Comparison of ENCODE assay signal across 8 cellular contexts in the genomic region with DNA sequence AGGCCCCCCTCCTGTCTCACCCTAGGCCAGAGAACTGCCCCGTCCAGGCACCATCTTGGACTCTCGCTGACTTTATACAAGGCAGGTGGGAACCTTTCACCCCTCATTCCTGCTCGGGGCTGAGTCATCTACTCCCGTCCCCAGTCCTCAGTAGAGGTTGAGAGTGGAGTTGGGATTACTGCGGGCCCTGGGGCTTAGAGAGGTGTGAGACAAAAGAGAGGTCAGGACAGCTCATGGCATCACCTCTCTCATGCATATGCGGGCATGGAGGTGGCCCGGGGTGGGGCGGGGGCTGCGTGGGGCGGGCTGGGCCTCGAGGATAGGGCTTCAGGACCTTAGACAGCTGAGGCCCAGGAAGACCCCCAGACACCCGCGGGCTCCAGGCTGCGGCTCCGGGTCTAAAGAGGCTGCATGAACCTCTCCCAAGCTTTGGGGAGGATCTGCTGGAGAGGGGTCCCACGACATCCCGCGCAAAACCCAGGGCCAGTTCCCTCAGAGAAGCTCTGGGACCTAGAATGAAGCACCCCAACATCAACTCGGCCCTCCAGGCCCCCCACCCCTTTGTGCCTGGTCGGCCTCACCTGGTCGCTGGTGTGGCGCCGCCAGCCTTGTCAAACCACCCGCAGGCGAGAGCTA. TPM values are rescaled to one million over a fixed set of nuclear protein-coding genes. Genes with fewer than 3 reads are reported as not detected.
DNase-seq lines count a peak whose midpoint lies in the region; ATAC-seq and TF ChIP-seq lines count a peak whose summit lies in the region.

No MANE protein-coding gene starts in this region.

- ATAC-seq in activated CD8-positive, alpha-beta memory T cell treated with anti-CD3 and anti-CD28 coated beads, Interleukin-2, amount 10 ng/mL, durations not matched to agents 7 days and 5 days, result no peak
- no peak for ATAC-seq in activated naive CD8-positive, alpha-beta T cell treated with anti-CD3 and anti-CD28 coated beads, Interleukin-2, amount 50 U/mL, for 24 hours
- ATAC-seq in thoracic aorta (ENCODE audit: insufficient number of reproducible peaks, low FRiP score, low read depth) (no peak), HG03039 (IDR thresholded peaks at IDR 0.05; ENCODE audit: unreplicated experiment) (no peak)

- no peaks in the 10 kb centered on the region for H3K9me3 ChIP-seq in thoracic aorta

- peak overlapping the region; percentile 99 to 100 for H3K27ac ChIP-seq in thoracic aorta

- H3K9me3 Mint-ChIP-seq in activated CD8-positive, alpha-beta memory T cell treated with anti-CD3 and anti-CD28 coated beads, Interleukin-2, amount 10 ng/mL, durations not matched to agents 7 days and 5 days (ENCODE audit: low read depth), result no peaks in the 10 kb centered on the region
- H3K9me3 Mint-ChIP-seq in activated naive CD8-positive, alpha-beta T cell treated with anti-CD3 and anti-CD28 coated beads, Interleukin-2, amount 50 U/mL, for 24 hours, result no peaks in the 10 kb centered on the region

- peaks cover 15% of the 10 kb centered on the region for H3K4me1 Mint-ChIP-seq in activated CD8-positive, alpha-beta memory T cell treated with anti-CD3 and anti-CD28 coated beads, Interleukin-2, amount 10 ng/mL, durations not matched to agents 7 days and 5 days
- H3K4me1 Mint-ChIP-seq in activated naive CD8-positive, alpha-beta T cell treated with anti-CD3 and anti-CD28 coated beads, Interleukin-2, amount 50 U/mL, for 24 hours, result peaks cover 27% of the 10 kb centered on the region

- peaks cover 12% of the 10 kb centered on the region for H3K36me3 ChIP-seq in thoracic aorta

- peaks cover 18% of the 10 kb centered on the region for H3K27me3 Mint-ChIP-seq in activated CD8-positive, alpha-beta memory T cell treated with anti-CD3 and anti-CD28 coated beads, Interleukin-2, amount 10 ng/mL, durations not matched to agents 7 days and 5 days
- H3K27me3 Mint-ChIP-seq in activated naive CD8-positive, alpha-beta T cell treated with anti-CD3 and anti-CD28 coated beads, Interleukin-2, amount 50 U/mL, for 24 hours, result no peaks in the 10 kb centered on the region

- peak overlapping the region; percentile 85 for H3K4me3 Mint-ChIP-seq in activated CD8-positive, alpha-beta memory T cell treated with anti-CD3 and anti-CD28 coated beads, Interleukin-2, amount 10 ng/mL, durations not matched to agents 7 days and 5 days
- H3K4me3 Mint-ChIP-seq in activated naive CD8-positive, alpha-beta T cell treated with anti-CD3 and anti-CD28 coated beads, Interleukin-2, amount 50 U/mL, for 24 hours, result peak overlapping the region; percentile 83

- no peak for DNase-seq in activated CD8-positive, alpha-beta memory T cell treated with anti-CD3 and anti-CD28 coated beads, Interleukin-2, amount 10 ng/mL, durations not matched to agents 7 days and 5 days
- no peak for DNase-seq in activated CD8-positive, alpha-beta memory T cell treated with anti-CD3 and anti-CD28 coated beads, Interleukin-2, amount 50 U/mL, for 48 hours
- no peak for DNase-seq in activated naive CD8-positive, alpha-beta T cell treated with anti-CD3 and anti-CD28 coated beads, Interleukin-2, amount 50 U/mL, for 24 hours
- DNase-seq in left kidney (ENCODE audit: low read depth, low spot score), result peak; percentile 30
- no peak for DNase-seq in thoracic aorta (ENCODE audit: low spot score)
- no peak for DNase-seq in hypothalamus (lab: John Stamatoyannopoulos, UW)
- DNase-seq in midbrain (lab: John Stamatoyannopoulos, UW), result no peak

- peak overlapping the region; percentile 82 for H3K4me3 ChIP-seq in thoracic aorta

- H3K4me1 ChIP-seq in thoracic aorta (ENCODE audit: control insufficient read depth in 1 of 2, low read depth in 2 of 2), result peaks cover 8 to 25% of the 10 kb centered on the region in 2 donors

- H3K36me3 Mint-ChIP-seq in activated CD8-positive, alpha-beta memory T cell treated with anti-CD3 and anti-CD28 coated beads, Interleukin-2, amount 10 ng/mL, durations not matched to agents 7 days and 5 days, result no peaks in the 10 kb centered on the region
- H3K36me3 Mint-ChIP-seq in activated naive CD8-positive, alpha-beta T cell treated with anti-CD3 and anti-CD28 coated beads, Interleukin-2, amount 50 U/mL, for 24 hours (ENCODE audit: low read depth), result no peaks in the 10 kb centered on the region

- no peaks in the 10 kb centered on the region for H3K27me3 ChIP-seq in thoracic aorta (replicated peaks; ENCODE audit: insufficient read depth)

- peak overlapping the region; percentile 91 for H3K27ac Mint-ChIP-seq in activated CD8-positive, alpha-beta memory T cell treated with anti-CD3 and anti-CD28 coated beads, Interleukin-2, amount 10 ng/mL, durations not matched to agents 7 days and 5 days
- peak overlapping the region; percentile 93 for H3K27ac Mint-ChIP-seq in activated naive CD8-positive, alpha-beta T cell treated with anti-CD3 and anti-CD28 coated beads, Interleukin-2, amount 50 U/mL, for 24 hours

- CTCF ChIA-PET in activated CD8-positive, alpha-beta memory T cell treated with anti-CD3 and anti-CD28 coated beads, Interleukin-2, amount 10 ng/mL, durations not matched to agents 7 days and 5 days (lab: Charles Lee), result interaction anchor here (0.8 to 20.6 kb wide), 10 partner anchors 9 to 118 kb away, joined by 3 to 402 read pairs (median 20); a partner anchor contains a TSS

- no peak for TF ChIP-seq CTCF in thoracic aorta (IDR thresholded peaks at IDR 0.05)

RNA-seq across cellular contexts. Expression of a gene that starts 0.3 kb away (rescaled TPM):
- total RNA-seq in activated CD8-positive, alpha-beta memory T cell treated with anti-CD3 and anti-CD28 coated beads, Interleukin-2, amount 10 ng/mL, durations not matched to agents 7 days and 5 days, result 1 to 10 TPM in 1 of 2 experiments, under 1 TPM in 1; 0.59 to 1.2 TPM
- 1 to 10 TPM in 1 of 2 donors, under 1 TPM in 1; 0.14 to 1.1 TPM for total RNA-seq in thoracic aorta

RNA-seq across cellular contexts. Expression of a gene that starts 0.4 kb away (rescaled TPM):
- total RNA-seq in activated CD8-positive, alpha-beta memory T cell treated with anti-CD3 and anti-CD28 coated beads, Interleukin-2, amount 10 ng/mL, durations not matched to agents 7 days and 5 days, result 10 to 100 TPM; 38.2 to 48.8 TPM
- total RNA-seq in thoracic aorta, result 100 to 1,000 TPM; 136 to 206 TPM

RNA-seq across cellular contexts. Expression of a gene that starts 31.0 kb away (rescaled TPM):
- total RNA-seq in activated CD8-positive, alpha-beta memory T cell treated with anti-CD3 and anti-CD28 coated beads, Interleukin-2, amount 10 ng/mL, durations not matched to agents 7 days and 5 days, result 10 to 100 TPM; 12.6 to 12.7 TPM
- total RNA-seq in thoracic aorta, result 100 to 1,000 TPM; 127 to 165 TPM

RNA-seq across cellular contexts. Expression of a gene that starts 31.2 kb away (rescaled TPM):
- total RNA-seq in activated CD8-positive, alpha-beta memory T cell treated with anti-CD3 and anti-CD28 coated beads, Interleukin-2, amount 10 ng/mL, durations not matched to agents 7 days and 5 days, result under 1 TPM in 1 of 2 experiments, not detected in 1; 0.30 TPM
- total RNA-seq in thoracic aorta, result 10 to 100 TPM; 30.0 to 34.1 TPM

RNA-seq across cellular contexts. Expression of a gene that starts 43.3 kb away (rescaled TPM):
- 10 to 100 TPM; 11.2 to 18.7 TPM for total RNA-seq in activated CD8-positive, alpha-beta memory T cell treated with anti-CD3 and anti-CD28 coated beads, Interleukin-2, amount 10 ng/mL, durations not matched to agents 7 days and 5 days
- total RNA-seq in thoracic aorta, result 10 to 100 TPM in 1 of 2 donors, 1 to 10 TPM in 1; 5.3 to 16.6 TPM

Comparison
In these comparisons a context has a peak if more than half of its experiments do, and no peak if none do; other contexts are left out.
1. RNA of a gene that starts 31.0 kb away (total RNA-seq): 127 to 165 TPM in thoracic aorta; 12.6 to 12.7 TPM in activated CD8-positive, alpha-beta memory T cell treated with anti-CD3 and anti-CD28 coated beads, Interleukin-2, amount 10 ng/mL, durations not matched to agents 7 days and 5 days; every median in the first group is over 4 times any median in the second.